16 cellular contexts compared by ENCODE assay signal in genomic region chr5:59487068-59487686, GRCh38.
"Had no signal": no experiment of that assay in that cellular context is flagged by ENCODE, and none has a peak within 500 bp of the region (broad histone marks: within the 10 kb centered on the region; RNA-seq: fewer than 3 reads in every experiment).

No MANE protein-coding gene starts in this region.

- H3K27me3 ChIP-seq: ascending aorta, colonic mucosa, heart left ventricle, left lung, neural progenitor cell, right lobe of liver, spleen, tibial nerve had no signal

- ATAC-seq: heart left ventricle; right lobe of liver; stimulated activated memory B cell treated with anti-CD40 and anti-IgM and Interleukin-4, amounts not matched to agents 10 μg/mL and 1 μg/mL and 100 μg/mL, for 72 hours had no signal

- H3K27ac Mint-ChIP-seq: activated CD4-positive, alpha-beta memory T cell treated with anti-CD3 and anti-CD28 coated beads for 36 hours; neural progenitor cell; stimulated activated memory B cell treated with anti-CD40 and anti-IgM and Interleukin-4, amounts not matched to agents 10 μg/mL and 1 μg/mL and 100 μg/mL, for 72 hours had no signal

- H3K4me3 Mint-ChIP-seq: activated CD4-positive, alpha-beta memory T cell treated with anti-CD3 and anti-CD28 coated beads for 36 hours; neural progenitor cell; stimulated activated memory B cell treated with anti-CD40 and anti-IgM and Interleukin-4, amounts not matched to agents 10 μg/mL and 1 μg/mL and 100 μg/mL, for 72 hours had no signal

- H3K9me3 ChIP-seq: ascending aorta, colonic mucosa, heart left ventricle, left lung, right lobe of liver, spleen, tibial nerve had no signal

- FAIRE-seq: frontal cortex had no signal

- H3K36me3 Mint-ChIP-seq: activated CD4-positive, alpha-beta memory T cell treated with anti-CD3 and anti-CD28 coated beads for 36 hours; neural progenitor cell; stimulated activated memory B cell treated with anti-CD40 and anti-IgM and Interleukin-4, amounts not matched to agents 10 μg/mL and 1 μg/mL and 100 μg/mL, for 72 hours had no signal

- H3K4me1 Mint-ChIP-seq: stimulated activated memory B cell treated with anti-CD40 and anti-IgM and Interleukin-4, amounts not matched to agents 10 μg/mL and 1 μg/mL and 100 μg/mL, for 72 hours had no signal

- H3K4me1 ChIP-seq: ascending aorta, colonic mucosa, right lobe of liver, spleen had no signal

- H3K9ac ChIP-seq: neural progenitor cell had no signal

- H3K27ac ChIP-seq: ascending aorta, colonic mucosa, heart left ventricle, left lung, neural progenitor cell, right lobe of liver, spleen, tibial nerve had no signal

- DNase-seq: activated CD4-positive, alpha-beta memory T cell treated with anti-CD3 and anti-CD28 coated beads for 36 hours; activated CD8-positive, alpha-beta memory T cell treated with anti-CD3 and anti-CD28 coated beads, Interleukin-2, amount 50 U/mL, for 48 hours; colonic mucosa; effector CD4-positive, alpha-beta T cell; heart left ventricle; islet precursor cell; left lung; right lobe of liver; spleen; stimulated activated CD4-positive, alpha-beta T cell treated with anti-CD3 and anti-CD28 coated beads, Interleukin-1b, Interleukin-23, amount 100 ng/mL, for 48 hours; T1000 had no signal

- H3K4me3 ChIP-seq: ascending aorta, colonic mucosa, heart left ventricle, left lung, neural progenitor cell, right lobe of liver, spleen, tibial nerve had no signal

- H3K9me3 Mint-ChIP-seq: activated CD4-positive, alpha-beta memory T cell treated with anti-CD3 and anti-CD28 coated beads for 36 hours; neural progenitor cell; stimulated activated memory B cell treated with anti-CD40 and anti-IgM and Interleukin-4, amounts not matched to agents 10 μg/mL and 1 μg/mL and 100 μg/mL, for 72 hours had no signal

- H2AFZ ChIP-seq: neural progenitor cell had no signal

- H3K36me3 ChIP-seq: ascending aorta, colonic mucosa, heart left ventricle, left lung, neural progenitor cell, right lobe of liver, spleen, tibial nerve had no signal

- H3K27me3 Mint-ChIP-seq: stimulated activated memory B cell treated with anti-CD40 and anti-IgM and Interleukin-4, amounts not matched to agents 10 μg/mL and 1 μg/mL and 100 μg/mL, for 72 hours had no signal

- H3K4me2 ChIP-seq: neural progenitor cell had no signal
